In the genomic region with DNA sequence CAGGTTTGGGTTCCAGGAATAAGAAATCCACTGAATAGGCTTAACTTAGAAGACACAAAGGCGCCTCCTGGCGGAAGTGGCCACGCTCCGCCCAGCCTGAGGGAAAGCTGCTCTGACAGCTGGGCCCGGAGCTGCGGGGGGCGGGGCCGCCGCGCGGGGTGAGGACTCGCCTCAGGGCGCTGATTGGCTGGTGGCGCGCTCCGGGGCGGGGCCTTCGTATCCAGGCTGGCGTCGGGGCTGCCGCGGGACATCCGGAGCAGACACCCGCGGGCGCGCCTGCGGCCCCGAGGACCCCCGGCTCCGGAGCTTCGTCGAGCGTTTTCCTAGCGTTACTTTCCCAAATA, we compare ENCODE assay signal across 8 cellular contexts. TPM values are rescaled to one million over a fixed set of nuclear protein-coding genes. Genes with fewer than 3 reads are reported as not detected.
DNase-seq lines count a peak whose midpoint lies in the region; ATAC-seq and TF ChIP-seq lines count a peak whose summit lies in the region.
"Not testable (repeated sequence)": the region's sequence is repeated elsewhere in the genome, so short reads cannot be mapped to it uniquely, and the experiment has no call there.

No MANE protein-coding gene starts in this region.

- H3K27ac ChIP-seq in BLaER1 treated with 17β-estradiol and CSF1 and Interleukin-3, amounts not matched to agents 10 nM and 100 nM = peak overlapping the region; percentile 88 to 93 (median 91); a peak in 19 of 22 replicates
- H3K27ac ChIP-seq in WERI-Rb-1 (peak overlapping the region; percentile 83), coronary artery (peak overlapping the region; percentile 57 to 91), right lobe of liver (peak overlapping the region in 2 of 3 donors; percentile 71 to 82)

- not testable (repeated sequence) for TF ChIP-seq POLR2A in right lobe of liver (IDR thresholded peaks at IDR 0.05)

- peaks cover 0 to 13% (median 5%) of the 10 kb centered on the region in 11 experiments; a peak in 10 of 22 replicates for H3K36me3 ChIP-seq in BLaER1 treated with 17β-estradiol and CSF1 and Interleukin-3, amounts not matched to agents 10 nM and 100 nM
- H3K36me3 ChIP-seq in WERI-Rb-1; right lobe of liver; skeletal muscle satellite cell (ENCODE audit: insufficient read depth, low read length): not testable (repeated sequence)

- peak overlapping the region; percentile 82 to 94 (median 88); a peak in 16 of 22 replicates for H3K9ac ChIP-seq in BLaER1 treated with 17β-estradiol and CSF1 and Interleukin-3, amounts not matched to agents 10 nM and 100 nM
- not testable (repeated sequence) for H3K9ac ChIP-seq in skeletal muscle satellite cell (ENCODE audit: low read depth, low read length)

- H3K4me2 ChIP-seq in BLaER1 treated with 17β-estradiol and CSF1 and Interleukin-3, amounts not matched to agents 10 nM and 100 nM = not testable (repeated sequence)
- H3K4me2 ChIP-seq in skeletal muscle satellite cell (ENCODE audit: low read length) = peak overlapping the region; percentile 67

- peak; percentile 73 for ATAC-seq in GM19372 (IDR thresholded peaks at IDR 0.05; ENCODE audit: low read depth, unreplicated experiment)
- ATAC-seq in HG02678 (IDR thresholded peaks at IDR 0.05; ENCODE audit: unreplicated experiment) = peak; percentile 87
- ATAC-seq in HG03469 (IDR thresholded peaks at IDR 0.05; ENCODE audit: unreplicated experiment) = peak; percentile 82
- ATAC-seq in right lobe of liver = peak; percentile 88 to 96 (median 92)

- not testable (repeated sequence) for DNase-seq in WERI-Rb-1; coronary artery (ENCODE audit: low spot score); right lobe of liver

- H3K27me3 ChIP-seq in BLaER1 treated with 17β-estradiol and CSF1 and Interleukin-3, amounts not matched to agents 10 nM and 100 nM; WERI-Rb-1 (ENCODE audit: insufficient read depth, low read depth, severe bottlenecking); right lobe of liver; skeletal muscle satellite cell (ENCODE audit: control insufficient read depth, insufficient read depth, low read length): not testable (repeated sequence)

- no CpG with 5 or more reads among the region's 35 CpGs for WGBS in right lobe of liver (ENCODE audit: insufficient coverage, low coverage, low lambda C conversion rate, missing lambda C conversion rate)

- intact Hi-C loops in right lobe of liver (cut with DNase I) = not testable (repeated sequence)

- H3K4me3 ChIP-seq in BLaER1 treated with 17β-estradiol and CSF1 and Interleukin-3, amounts not matched to agents 10 nM and 100 nM = peak overlapping the region in 2 of 10 experiments; percentile 45 to 59; a peak in 7 of 20 replicates
- H3K4me3 ChIP-seq in WERI-Rb-1 (ENCODE audit: low read depth, low read length) (peak overlapping the region; percentile 45; the same call in 1 of the 2 replicates), coronary artery (peak overlapping the region; percentile 82)
- not testable (repeated sequence) for H3K4me3 ChIP-seq in right lobe of liver; skeletal muscle satellite cell (ENCODE audit: low read length)

- H3K9me3 ChIP-seq in BLaER1 treated with 17β-estradiol and CSF1 and Interleukin-3, amounts not matched to agents 10 nM and 100 nM (replicated peaks in 1 of 11); WERI-Rb-1 (ENCODE audit: severe bottlenecking); right lobe of liver; skeletal muscle satellite cell (replicated peaks; ENCODE audit: low read length): not testable (repeated sequence)

- TF ChIP-seq CTCF in WERI-Rb-1 (IDR thresholded peaks at IDR 0.05; ENCODE audit: low read depth, low read length); coronary artery (IDR thresholded peaks at IDR 0.05); right lobe of liver (IDR thresholded peaks at IDR 0.05): not testable (repeated sequence)

- H4K20me1 ChIP-seq in BLaER1 treated with 17β-estradiol and CSF1 and Interleukin-3, amounts not matched to agents 10 nM and 100 nM = not testable (repeated sequence)

- H3K4me1 ChIP-seq in BLaER1 treated with 17β-estradiol and CSF1 and Interleukin-3, amounts not matched to agents 10 nM and 100 nM = peaks cover 12 to 28% (median 14%) of the 10 kb centered on the region in 10 experiments
- not testable (repeated sequence) for H3K4me1 ChIP-seq in right lobe of liver; skeletal muscle satellite cell (ENCODE audit: control insufficient read depth, insufficient read depth, low read length)

RNA-seq across cellular contexts. Expression of a gene that starts 22.4 kb away (rescaled TPM):
- 10 to 100 TPM in 4 of 6 experiments, 1 to 10 TPM in 2; 8.4 to 25.2 (median 11.0) TPM for total RNA-seq in right lobe of liver
- total RNA-seq in skeletal muscle satellite cell (2012; rRNA removed) = 7.1 and 10.5 TPM in 2 replicates

RNA-seq across cellular contexts. Expression of a gene that starts 31.7 kb away (rescaled TPM):
- total RNA-seq in right lobe of liver = 100 to 1,000 TPM in 3 of 6 experiments, 10 to 100 TPM in 3; 80.3 to 143 (median 100) TPM
- total RNA-seq in skeletal muscle satellite cell (2012; rRNA removed) = 43.0 and 43.6 TPM in 2 replicates

RNA-seq across cellular contexts. Expression of a gene that starts 53.9 kb away (rescaled TPM):
- total RNA-seq in right lobe of liver = 10 to 100 TPM; 13.4 to 19.9 (median 17.0) TPM
- 12.0 and 19.3 TPM in 2 replicates for total RNA-seq in skeletal muscle satellite cell (2012; rRNA removed)
